In genomic region chr11:2099523-2100316, GRCh38 we compare ENCODE assay signal across 8 cellular contexts. TPM values are rescaled to one million over a fixed set of nuclear protein-coding genes. Genes with fewer than 3 reads are reported as not detected.
DNase-seq lines count a peak whose midpoint lies in the region; ATAC-seq and TF ChIP-seq lines count a peak whose summit lies in the region.

No MANE protein-coding gene starts in this region.

- ATAC-seq in foreskin keratinocyte (peak; percentile 95), HG03442 (IDR thresholded peaks at IDR 0.05; ENCODE audit: unreplicated experiment) (no peak)

- H3K27me3 ChIP-seq in foreskin keratinocyte (peaks cover 34% of the 10 kb centered on the region), tibial nerve (no peaks in the 10 kb centered on the region)

- TF ChIP-seq EP300 in tibial nerve (IDR thresholded peaks at IDR 0.05), result no peak

- TF ChIP-seq CTCF in foreskin keratinocyte (conservative IDR thresholded peaks at IDR 0.05) (peak; percentile 43), tibial nerve (IDR thresholded peaks at IDR 0.05) (no peak)

- no peak for TF ChIP-seq POLR2A in tibial nerve (IDR thresholded peaks at IDR 0.05)

- H3K4me1 ChIP-seq in foreskin keratinocyte, result no peaks in the 10 kb centered on the region
- H3K4me1 ChIP-seq in tibial nerve, result peaks cover 0 to 57% (median 18%) of the 10 kb centered on the region in 4 donors

- intact Hi-C loops in posterior vena cava (cut with DNase I), result no loop called here

- DNase-seq in HT-29 (ENCODE audit: low spot score), result peak; percentile 94
- peak; percentile 82 for DNase-seq in NCI-H69 (lab: John Stamatoyannopoulos, UW)
- DNase-seq in foreskin keratinocyte, result peak in 1 of 2 donors; percentile 49
- peak; percentile 80 for DNase-seq in posterior vena cava (ENCODE audit: low spot score)
- DNase-seq in occipital lobe (lab: John Stamatoyannopoulos, UW), result no peak
- no peak for DNase-seq in GM03348 (ENCODE audit: low spot score)
- DNase-seq in tibial nerve (ENCODE audit: low spot score in 2 of 2), result no peak

- WGBS in tibial nerve, 2 donors, result 55 to 70% methylated on average over 11 to 14 of the region's 20 CpGs

- no peak overlapping the region for H3K27ac ChIP-seq in foreskin keratinocyte
- H3K27ac ChIP-seq in tibial nerve, result peak overlapping the region in 1 of 4 donors; percentile 33

- H3K36me3 ChIP-seq in tibial nerve, result no peaks in the 10 kb centered on the region

- no peak overlapping the region for H3K4me3 ChIP-seq in tibial nerve

- no peaks in the 10 kb centered on the region for H3K9me3 ChIP-seq in tibial nerve

RNA-seq across cellular contexts. Expression of gene IGF2, which starts 39.5 kb away (rescaled TPM):
- 9.9 and 11.4 TPM in 2 replicates for total RNA-seq in HT-29 (2014; rRNA removed; shearing (Covaris generic))
- total RNA-seq in foreskin keratinocyte (under 0.01 and 0.14 TPM in 2 replicates), posterior vena cava (100 to 1,000 TPM; 161 to 323 TPM), occipital lobe (25.6 TPM), tibial nerve (100 to 1,000 TPM; 131 to 246 (median 173) TPM)
- polyA plus RNA-seq in foreskin keratinocyte, result 0.06 and 0.29 TPM in 2 replicates

Comparison
In these comparisons a context has a peak if more than half of its experiments do, and no peak if none do; other contexts are left out.
1. DNase-seq: peak in HT-29 (single experiment), NCI-H69 (single experiment) and posterior vena cava (single experiment); none in occipital lobe (single experiment), GM03348 (single experiment) and tibial nerve (0 of 2).